In genomic region chr4:55820260-55820659, GRCh38 we compare ENCODE assay signal across 1 cellular context.
TF ChIP-seq lines count a peak whose summit lies in the region.

No MANE protein-coding gene starts in this region.

TF ChIP-seq in SK-N-SH, 30 proteins besides CTCF, POLR2A, EP300 and RAD21 (continued from another document):
- no peak for TF ChIP-seq REST (IDR thresholded peaks at IDR 0.05; ENCODE audit: low read depth, low read length)
- no peak for TF ChIP-seq MXI1 (IDR thresholded peaks at IDR 0.05; ENCODE audit: low read depth, low read length)
- TF ChIP-seq TAF1 (IDR thresholded peaks at IDR 0.05; ENCODE audit: borderline replicate concordance, low read depth, low read length): no peak
